Comparison of ENCODE assay signal across 6 cellular contexts in genomic region chr1:40007481-40008034, GRCh38. TPM values are rescaled to one million over a fixed set of nuclear protein-coding genes. Genes with fewer than 3 reads are reported as not detected.
DNase-seq lines count a peak whose midpoint lies in the region; ATAC-seq, FAIRE-seq and TF ChIP-seq lines count a peak whose summit lies in the region.
"Not testable (repeated sequence)": the region's sequence is repeated elsewhere in the genome, so short reads cannot be mapped to it uniquely, and the experiment has no call there.

No MANE protein-coding gene starts in this region.

- H3K4me3 Mint-ChIP-seq in WTC11; astrocyte (ENCODE audit: unreplicated experiment): not testable (repeated sequence)

- in situ Hi-C loops in K562 (cut with MboI) = not testable (repeated sequence)

- H3K9me3 ChIP-seq in DOHH2 (ENCODE audit: control insufficient read depth, insufficient read depth, low read length) = peaks cover 10% of the 10 kb centered on the region; the same call in 1 of the 2 replicates
- H3K9me3 ChIP-seq in HEK293 (ENCODE audit: control insufficient read depth, insufficient read depth, low read depth, low read length); astrocyte (ENCODE audit: insufficient read depth, low read depth, low read length); K562 (replicated peaks; ENCODE audit: control insufficient read depth, insufficient read depth, low read depth, low read length); trophoblast cell (ENCODE audit: insufficient read depth, low read depth, low read length): not testable (repeated sequence)

- not testable (repeated sequence) for H3K18ac ChIP-seq in trophoblast cell (ENCODE audit: low read length)

- peaks cover 11% of the 10 kb centered on the region for H3K9me3 Mint-ChIP-seq in WTC11
- H3K9me3 Mint-ChIP-seq in astrocyte (ENCODE audit: unreplicated experiment) = not testable (repeated sequence)

- not testable (repeated sequence) for BruUV-seq in K562 (replicated peaks; lab: Mats Ljungman, UMichigan)

- not testable (repeated sequence) for TF ChIP-seq RAD21 in K562 (CRISPR knock-in tag; conservative IDR thresholded peaks at IDR 0.05 in 1 of 2, IDR thresholded peaks at IDR 0.05 in 1 of 2)

- H4K91ac ChIP-seq in trophoblast cell (ENCODE audit: low read depth, low read length) = not testable (repeated sequence)

- not testable (repeated sequence) for H2BK5ac ChIP-seq in trophoblast cell (ENCODE audit: low read depth, low read length, poor library complexity)

- not testable (repeated sequence) for H3K9ac ChIP-seq in astrocyte (ENCODE audit: low read length); K562 (ENCODE audit: insufficient read depth in 1 of 2, low read depth in 2 of 2, low read length in 2 of 2); trophoblast cell (ENCODE audit: low read length)

- H3K27me3 ChIP-seq in DOHH2 (ENCODE audit: control insufficient read depth, low read length); astrocyte (ENCODE audit: insufficient read depth, low read length); K562 (ENCODE audit: control insufficient read depth in 2 of 2, insufficient read depth in 2 of 2, low read length in 2 of 2); trophoblast cell (ENCODE audit: insufficient read depth, low read length): not testable (repeated sequence)

- TF ChIP-seq EP300 in K562 (IDR thresholded peaks at IDR 0.05; ENCODE audit: low read length) = not testable (repeated sequence)

- not testable (repeated sequence) for FAIRE-seq in astrocyte (lab: Jason Lieb, UNC); K562 (lab: Jason Lieb, UNC)

- CTCF ChIA-PET in HEK293 (lab: Yijun Ruan, JAX) = interaction anchor here (0.7 kb wide), 1 partner anchor 24 kb away, joined by 3 read pairs; no protein-coding TSS in a partner anchor
- CTCF ChIA-PET in WTC11 (lab: Charles Lee); K562 (lab: Yijun Ruan, JAX; ENCODE audit: low intra/inter-chr PET ratio): not testable (repeated sequence)

- not testable (repeated sequence) for H4K20me1 ChIP-seq in DOHH2 (ENCODE audit: control insufficient read depth, insufficient read depth, low read depth, low read length); astrocyte (ENCODE audit: insufficient read depth, low read length); K562 (replicated peaks; ENCODE audit: control insufficient read depth, insufficient read depth, low read length)

- H3K27ac ChIP-seq in DOHH2 (ENCODE audit: low read depth, low read length); HEK293 (ENCODE audit: extremely low read depth, low read depth, low read length); astrocyte (ENCODE audit: low read depth, low read length); K562 (ENCODE audit: extremely low read depth, low read depth, low read length); trophoblast cell (ENCODE audit: low read depth, low read length): not testable (repeated sequence)

- H3K36me3 ChIP-seq in DOHH2 (ENCODE audit: control insufficient read depth, low read length); HEK293 (ENCODE audit: control insufficient read depth in 2 of 2, insufficient read depth in 1 of 2, low read length in 2 of 2); astrocyte (ENCODE audit: insufficient read depth, low read length); K562 (ENCODE audit: control insufficient read depth, insufficient read depth, low read length); trophoblast cell (ENCODE audit: control insufficient read depth in 1 of 2, insufficient read depth in 2 of 2, low read length in 2 of 2): not testable (repeated sequence)

- 2% methylated on average over 3 of the region's 3 CpGs for WGBS in K562 (ENCODE audit: insufficient coverage, low coverage, missing lambda C conversion rate)
- WGBS in trophoblast cell (ENCODE audit: extremely low coverage, insufficient coverage, insufficient read length) = no CpG with 5 or more reads among the region's 3 CpGs

- not testable (repeated sequence) for H3K27me3 Mint-ChIP-seq in WTC11 (ENCODE audit: low read depth); astrocyte (ENCODE audit: low read depth, unreplicated experiment)

- H4K12ac ChIP-seq in trophoblast cell (ENCODE audit: low read depth, low read length) = not testable (repeated sequence)

- not testable (repeated sequence) for TF ChIP-seq POLR2A in K562 (conservative IDR thresholded peaks at IDR 0.05)

- H3K4me3 ChIP-seq in DOHH2 (ENCODE audit: low read length); HEK293 (ENCODE audit: low read depth, low read length); astrocyte (ENCODE audit: insufficient read depth, low read depth, low read length); K562; trophoblast cell (ENCODE audit: low read depth, low read length): not testable (repeated sequence)

- H3K4ac ChIP-seq in trophoblast cell (ENCODE audit: low read depth, low read length) = not testable (repeated sequence)

- TF ChIP-seq CTCF in DOHH2 (IDR thresholded peaks at IDR 0.05; ENCODE audit: low read depth, low read length, poor library complexity, severe bottlenecking); HEK293 (tag by site-specific recombination; IDR thresholded peaks at IDR 0.05); WTC11 (IDR thresholded peaks at IDR 0.05); astrocyte (IDR thresholded peaks at IDR 0.05; ENCODE audit: insufficient read depth, low read depth, low read length); K562 (IDR thresholded peaks at IDR 0.05 in 2 of 3, conservative IDR thresholded peaks at IDR 0.05 in 1 of 3; ENCODE audit: insufficient read depth in 2 of 3, low read depth in 1 of 3, low read length in 3 of 3): not testable (repeated sequence)

- POLR2A ChIA-PET in HEK293 (lab: Yijun Ruan, JAX); WTC11 (lab: Charles Lee); K562 (lab: Yijun Ruan, JAX): not testable (repeated sequence)

- H3K27ac Mint-ChIP-seq in WTC11 = not testable (repeated sequence)
- H3K27ac Mint-ChIP-seq in astrocyte (ENCODE audit: unreplicated experiment) = peak overlapping the region; percentile 12

- H2AK5ac ChIP-seq in trophoblast cell (ENCODE audit: low read length) = not testable (repeated sequence)

- not testable (repeated sequence) for H3K79me1 ChIP-seq in trophoblast cell (ENCODE audit: low read length)

- not testable (repeated sequence) for ATAC-seq in WTC11, K562

- not testable (repeated sequence) for H3K9me2 ChIP-seq in DOHH2 (replicated peaks; ENCODE audit: control insufficient read depth, low read length)

- peaks cover 10% of the 10 kb centered on the region for H3F3A ChIP-seq in DOHH2 (ENCODE audit: control insufficient read depth, insufficient read depth)

- not testable (repeated sequence) for H4K8ac ChIP-seq in trophoblast cell (ENCODE audit: low read depth, low read length)

- DNase-seq in WTC11 (ENCODE audit: low spot score); astrocyte (ENCODE audit: low read depth); K562 (ENCODE audit: extremely low read depth in 1 of 4, low spot score in 3 of 4): not testable (repeated sequence)
- peak; percentile 76 to 87 for DNase-seq in trophoblast cell

- not testable (repeated sequence) for H3K23ac ChIP-seq in trophoblast cell (ENCODE audit: low read length)

- H3K36me3 Mint-ChIP-seq in WTC11; astrocyte (ENCODE audit: low read depth, unreplicated experiment): not testable (repeated sequence)

- H3K9me1 ChIP-seq in K562 (ENCODE audit: control insufficient read depth, insufficient read depth, low read length) = not testable (repeated sequence)

- H3K79me2 ChIP-seq in DOHH2 (ENCODE audit: control insufficient read depth, low read length); astrocyte (ENCODE audit: insufficient read depth, low read length); K562 (ENCODE audit: control insufficient read depth, insufficient read depth, low read length); trophoblast cell (ENCODE audit: control insufficient read depth, insufficient read depth, low read length, poor library complexity): not testable (repeated sequence)

- H2BK12ac ChIP-seq in trophoblast cell (ENCODE audit: low read length) = not testable (repeated sequence)

- not testable (repeated sequence) for H3K14ac ChIP-seq in trophoblast cell (ENCODE audit: low read length)

- peaks cover 67% of the 10 kb centered on the region for H3K4me1 ChIP-seq in DOHH2 (ENCODE audit: control insufficient read depth, low read length)
- not testable (repeated sequence) for H3K4me1 ChIP-seq in HEK293 (ENCODE audit: control insufficient read depth, insufficient read depth, low read length); astrocyte (ENCODE audit: insufficient read depth, low read length); K562 (replicated peaks in 1 of 2; ENCODE audit: control insufficient read depth in 2 of 2, insufficient read depth in 2 of 2, low read length in 2 of 2); trophoblast cell (ENCODE audit: control insufficient read depth in 1 of 2, insufficient read depth in 2 of 2, low read length in 2 of 2)

- intact Hi-C loops in K562 (cut with micrococcal nuclease) = not testable (repeated sequence)

- peaks cover 15% of the 10 kb centered on the region for H3K4me1 Mint-ChIP-seq in WTC11
- H3K4me1 Mint-ChIP-seq in astrocyte (ENCODE audit: low read depth, unreplicated experiment) = not testable (repeated sequence)

- H3K4me2 ChIP-seq in DOHH2 (ENCODE audit: low read length) = 0 out of 2 replicates have a peak overlapping the region, but pooled peaks have one; percentile 2
- not testable (repeated sequence) for H3K4me2 ChIP-seq in astrocyte (ENCODE audit: low read length); K562 (ENCODE audit: insufficient read depth, low read length); trophoblast cell (ENCODE audit: low read length)

- not testable (repeated sequence) for H2BK120ac ChIP-seq in trophoblast cell (ENCODE audit: insufficient read depth, low read length, poor library complexity)

- not testable (repeated sequence) for H2AFZ ChIP-seq in astrocyte (ENCODE audit: low read depth, low read length); K562 (ENCODE audit: low read depth, low read length); trophoblast cell (ENCODE audit: insufficient read depth, low read length, poor library complexity)

RNA-seq across cellular contexts. Expression of gene CAP1, which starts 33.0 kb away (rescaled TPM):
- total RNA-seq in WTC11 (2021) (258 to 304 TPM (median 277 TPM) in 3 replicates), astrocyte (929 and 930 TPM in 2 replicates), K562 (2014; rRNA removed) (230 and 251 TPM in 2 replicates), K562 (2014; rRNA removed; fragmentation: Illumina TruSeq; extraction: Trizol) (271 and 311 TPM in 2 replicates), K562 (2015; rRNA removed; fragmentation: Illumina TruSeq; extraction: Trizol) (270 and 271 TPM in 2 replicates), K562 (2021) (322 and 339 TPM in 2 replicates)
- total RNA-seq in K562 (2011; cell fraction: chromatin; rRNA removed; ENCODE audit: low replicate concordance) = 173 and 189 TPM in 2 replicates
- 98.9 and 116 TPM in 2 replicates for total RNA-seq in K562 (2011; cell fraction: nucleolus; rRNA removed)
- 132 and 136 TPM in 2 replicates for total RNA-seq in K562 (2011; cell fraction: nucleoplasm; rRNA removed)
- polyA plus RNA-seq in K562 (2011; rRNA removed) (485 and 488 TPM in 2 replicates), K562 (2014; fragmentation: Illumina TruSeq; extraction: Trizol) (310 and 337 TPM in 2 replicates), K562 (2014; fragmentation: Nextera tagmentation; extraction: Ambion mirVana) (100 to 1,000 TPM; 281 to 658 TPM), K562 (2014; rRNA removed) (269 and 277 TPM in 2 replicates)
- polyA plus RNA-seq in K562 (2011; cell fraction: cytosol; rRNA removed) = 203 and 329 TPM in 2 replicates
- polyA plus RNA-seq in K562 (2011; cell fraction: nucleus; rRNA removed) = 186 and 410 TPM in 2 replicates
- polyA plus RNA-seq in K562 (2012) = 338 and 462 TPM in 2 replicates
- 462 and 519 TPM in 2 replicates for polyA minus RNA-seq in K562 (2011; rRNA and poly(A)+ RNA removed)
- 151 and 156 TPM in 2 replicates for polyA minus RNA-seq in K562 (2011; cell fraction: cytosol; rRNA and poly(A)+ RNA removed)
- polyA minus RNA-seq in K562 (2011; cell fraction: nucleus; rRNA and poly(A)+ RNA removed) = 47.5 and 121 TPM in 2 replicates
- polyA plus RNA-seq in trophoblast cell (2013) = 402 and 406 TPM in 2 replicates

RNA-seq across cellular contexts. Expression of gene MFSD2A, which starts 52.6 kb away (rescaled TPM):
- total RNA-seq in WTC11 (2021) (11.5 to 14.0 TPM (median 12.9 TPM) in 3 replicates), astrocyte (2.9 and 3.3 TPM in 2 replicates), K562 (2014; rRNA removed) (not detected in 2 replicates), K562 (2014; rRNA removed; fragmentation: Illumina TruSeq; extraction: Trizol) (0.07 TPM in 1 of 2 replicates, not detected in the other), K562 (2015; rRNA removed; fragmentation: Illumina TruSeq; extraction: Trizol) (0.40 TPM in 1 of 2 replicates, not detected in the other), K562 (2021) (0.18 and 0.33 TPM in 2 replicates)
- 0.46 TPM in 1 of 2 replicates, not detected in the other for total RNA-seq in K562 (2011; cell fraction: chromatin; rRNA removed; ENCODE audit: low replicate concordance)
- total RNA-seq in K562 (2011; cell fraction: nucleolus; rRNA removed) = 0.67 TPM in 1 of 2 replicates, not detected in the other
- total RNA-seq in K562 (2011; cell fraction: nucleoplasm; rRNA removed) = 0.37 TPM in 1 of 2 replicates, not detected in the other
- polyA plus RNA-seq in K562 (2011; rRNA removed) (0.06 and 0.19 TPM in 2 replicates), K562 (2014; fragmentation: Illumina TruSeq; extraction: Trizol) (0.11 and 0.15 TPM in 2 replicates), K562 (2014; fragmentation: Nextera tagmentation; extraction: Ambion mirVana) (not detected), K562 (2014; rRNA removed) (not detected in 2 replicates)
- 0.10 and 0.13 TPM in 2 replicates for polyA plus RNA-seq in K562 (2011; cell fraction: cytosol; rRNA removed)
- 0.51 and 0.67 TPM in 2 replicates for polyA plus RNA-seq in K562 (2011; cell fraction: nucleus; rRNA removed)
- polyA plus RNA-seq in K562 (2012) = 0.04 and 0.14 TPM in 2 replicates
- polyA minus RNA-seq in K562 (2011; rRNA and poly(A)+ RNA removed) = 0.35 TPM in 1 of 2 replicates, not detected in the other
- polyA minus RNA-seq in K562 (2011; cell fraction: cytosol; rRNA and poly(A)+ RNA removed) = not detected in 2 replicates
- 0.78 TPM in 1 of 2 replicates, not detected in the other for polyA minus RNA-seq in K562 (2011; cell fraction: nucleus; rRNA and poly(A)+ RNA removed)
- polyA plus RNA-seq in trophoblast cell (2013) = 1.2 TPM in 2 replicates
